Comparison of ENCODE assay signal across 8 cellular contexts in genomic region chr22:50200333-50201190, GRCh38. TPM values are rescaled to one million over a fixed set of nuclear protein-coding genes. Genes with fewer than 3 reads are reported as not detected.
A peak's percentile ranks its signal among the peaks of the same experiment; 100 is the strongest.
DNase-seq lines count a peak whose midpoint lies in the region; ATAC-seq and TF ChIP-seq lines count a peak whose summit lies in the region.

A gene with protein sequence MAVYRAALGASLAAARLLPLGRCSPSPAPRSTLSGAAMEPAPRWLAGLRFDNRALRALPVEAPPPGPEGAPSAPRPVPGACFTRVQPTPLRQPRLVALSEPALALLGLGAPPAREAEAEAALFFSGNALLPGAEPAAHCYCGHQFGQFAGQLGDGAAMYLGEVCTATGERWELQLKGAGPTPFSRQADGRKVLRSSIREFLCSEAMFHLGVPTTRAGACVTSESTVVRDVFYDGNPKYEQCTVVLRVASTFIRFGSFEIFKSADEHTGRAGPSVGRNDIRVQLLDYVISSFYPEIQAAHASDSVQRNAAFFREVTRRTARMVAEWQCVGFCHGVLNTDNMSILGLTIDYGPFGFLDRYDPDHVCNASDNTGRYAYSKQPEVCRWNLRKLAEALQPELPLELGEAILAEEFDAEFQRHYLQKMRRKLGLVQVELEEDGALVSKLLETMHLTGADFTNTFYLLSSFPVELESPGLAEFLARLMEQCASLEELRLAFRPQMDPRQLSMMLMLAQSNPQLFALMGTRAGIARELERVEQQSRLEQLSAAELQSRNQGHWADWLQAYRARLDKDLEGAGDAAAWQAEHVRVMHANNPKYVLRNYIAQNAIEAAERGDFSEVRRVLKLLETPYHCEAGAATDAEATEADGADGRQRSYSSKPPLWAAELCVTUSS (plus strand): TSS chr22:50201011. CDS start chr22:50201037, 26 bp downstream.

- peaks cover 21% of the 10 kb centered on the region for H3K4me1 Mint-ChIP-seq in activated naive CD8-positive, alpha-beta T cell treated with anti-CD3 and anti-CD28 coated beads, Interleukin-2, amount 50 U/mL, for 24 hours

- H4K20me1 ChIP-seq in HCT116 (ENCODE audit: insufficient read depth): no peaks in the 10 kb centered on the region

- no peaks in the 10 kb centered on the region for H3K9me3 Mint-ChIP-seq in activated naive CD8-positive, alpha-beta T cell treated with anti-CD3 and anti-CD28 coated beads, Interleukin-2, amount 50 U/mL, for 24 hours

- peaks cover 0 to 12% of the 10 kb centered on the region in 2 experiments; a peak in 2 of 4 replicates for H3K36me3 ChIP-seq in HCT116 (ENCODE audit: control insufficient read depth in 1 of 2, insufficient read depth in 2 of 2, low read length in 2 of 2)
- peaks cover 17% of the 10 kb centered on the region for H3K36me3 ChIP-seq in cardiac muscle cell
- peaks cover 0 to 48% (median 0%) of the 10 kb centered on the region in 3 donors for H3K36me3 ChIP-seq in tibial nerve

- H3K4me1 ChIP-seq in HCT116 (ENCODE audit: control insufficient read depth in 1 of 2, insufficient read depth in 2 of 2, low read length in 2 of 2): peaks cover 9 to 19% of the 10 kb centered on the region in 2 experiments; a peak in 3 of 4 replicates
- H3K4me1 ChIP-seq in cardiac muscle cell (ENCODE audit: low read depth): peaks cover 10% of the 10 kb centered on the region
- H3K4me1 ChIP-seq in tibial nerve: peaks cover 0 to 40% (median 19%) of the 10 kb centered on the region in 4 donors

- peaks cover 10% of the 10 kb centered on the region for H3K79me2 ChIP-seq in HCT116 (ENCODE audit: insufficient read depth, low read length)

- H3K27ac ChIP-seq in HCT116 (ENCODE audit: low read depth, low read length) (peak within 1 kb of the TSS; percentile 93), cardiac muscle cell (peak within 1 kb of the TSS; percentile 66), tibial nerve (peak within 1 kb of the TSS; percentile 69 to 92 (median 84))

- RAD21 ChIA-PET in HCT116 (lab: Charles Lee; ENCODE audit: low non-redundant PET in 1 of 2, low total read pairs in 2 of 2, uncharacterized antibody in 2 of 2, unreplicated experiment in 2 of 2): no interaction called here

- H3K4me3 ChIP-seq in HCT116 (replicated peaks in 1 of 2; ENCODE audit: low read depth in 1 of 2, low read length in 2 of 2) (peak within 1 kb of the TSS; percentile 61 to 65), cardiac muscle cell (peak within 1 kb of the TSS; percentile 61), tibial nerve (peak within 1 kb of the TSS; percentile 62 to 80 (median 70))

- H3K36me3 Mint-ChIP-seq in activated naive CD8-positive, alpha-beta T cell treated with anti-CD3 and anti-CD28 coated beads, Interleukin-2, amount 50 U/mL, for 24 hours (ENCODE audit: low read depth): peaks cover 7% of the 10 kb centered on the region

- H3K27ac Mint-ChIP-seq in activated naive CD8-positive, alpha-beta T cell treated with anti-CD3 and anti-CD28 coated beads, Interleukin-2, amount 50 U/mL, for 24 hours: peak within 1 kb of the TSS; percentile 22

- BruUV-seq in HCT116 (replicated peaks; lab: Mats Ljungman, UMichigan): no TSS peak

- H3K9ac ChIP-seq in HCT116 (ENCODE audit: low read length): peak within 1 kb of the TSS; percentile 67

- no peak within 1 kb of the TSS for H2AFZ ChIP-seq in HCT116 (ENCODE audit: low read depth, low read length, poor library complexity, severe bottlenecking)

- peak within 1 kb of the TSS; percentile 80 for H3K4me3 Mint-ChIP-seq in activated naive CD8-positive, alpha-beta T cell treated with anti-CD3 and anti-CD28 coated beads, Interleukin-2, amount 50 U/mL, for 24 hours

- peak; percentile 84 for DNase-seq in GDM1 (lab: John Stamatoyannopoulos, UW)
- DNase-seq in HCT116 (ENCODE audit: low read depth, low spot score): peak; percentile 72
- peak; percentile 57 for DNase-seq in NCI-H1092 (lab: John Stamatoyannopoulos, UW)
- peak; percentile 76 for DNase-seq in T follicular helper cell (ENCODE audit: low read depth)
- peak; percentile 96 for DNase-seq in activated naive CD8-positive, alpha-beta T cell treated with anti-CD3 and anti-CD28 coated beads, Interleukin-2, amount 50 U/mL, for 24 hours
- peak; percentile 92 for DNase-seq in cardiac muscle cell (ENCODE audit: low read depth in 1 of 2, low spot score in 1 of 2)
- DNase-seq in pons (ENCODE audit: low spot score): peak; percentile 79
- peak; percentile 82 to 83 for DNase-seq in tibial nerve (ENCODE audit: low spot score in 2 of 2)

- H3K9me2 ChIP-seq in HCT116 (ENCODE audit: insufficient read depth): no peaks in the 10 kb centered on the region

- TF ChIP-seq EP300 in tibial nerve (IDR thresholded peaks at IDR 0.05): peak; percentile 49 to 85

- no peak for TF ChIP-seq CTCF in HCT116 (IDR thresholded peaks at IDR 0.05 in 2 of 3, conservative IDR thresholded peaks at IDR 0.05 in 1 of 3; ENCODE audit: borderline replicate concordance in 1 of 3, insufficient read depth in 1 of 3, low read depth in 2 of 3, low read length in 2 of 3)
- no peak for TF ChIP-seq CTCF in cardiac muscle cell (IDR thresholded peaks at IDR 0.05; ENCODE audit: low read depth, low read length)
- no peak for TF ChIP-seq CTCF in tibial nerve (IDR thresholded peaks at IDR 0.05)

- 0 to 1% methylated on average over 23 to 63 of the region's 114 CpGs for WGBS in tibial nerve, 2 donors

- peak within 1 kb of the TSS; percentile 95 for H3K4me2 ChIP-seq in HCT116 (ENCODE audit: low read length)

- POLR2A ChIA-PET in HCT116 (lab: Charles Lee): no interaction called here

- TF ChIP-seq POLR2A in HCT116 (IDR thresholded peaks at IDR 0.05; ENCODE audit: borderline replicate concordance, extremely low read depth, insufficient read depth, insufficient read length) (peak; percentile 51), tibial nerve (IDR thresholded peaks at IDR 0.05) (peak; percentile 56 to 90)

- TF ChIP-seq RAD21 in HCT116 (IDR thresholded peaks at IDR 0.05; ENCODE audit: low read depth): no peak

- H3K27me3 ChIP-seq in HCT116 (ENCODE audit: insufficient read depth, low read length) (no peaks in the 10 kb centered on the region), cardiac muscle cell (no peaks in the 10 kb centered on the region), tibial nerve (no peaks in the 10 kb centered on the region)

- peaks cover 0 to 8% of the 10 kb centered on the region in 2 experiments; a peak in 1 of 4 replicates for H3K9me3 ChIP-seq in HCT116 (ENCODE audit: control insufficient read depth in 1 of 2, insufficient read depth in 1 of 2, low read depth in 1 of 2, low read length in 2 of 2)
- no peaks in the 10 kb centered on the region for H3K9me3 ChIP-seq in cardiac muscle cell (ENCODE audit: low read depth)
- no peaks in the 10 kb centered on the region for H3K9me3 ChIP-seq in tibial nerve

- no peaks in the 10 kb centered on the region for H3K27me3 Mint-ChIP-seq in activated naive CD8-positive, alpha-beta T cell treated with anti-CD3 and anti-CD28 coated beads, Interleukin-2, amount 50 U/mL, for 24 hours

- peak; percentile 89 for ATAC-seq in HCT116
- ATAC-seq in activated naive CD8-positive, alpha-beta T cell treated with anti-CD3 and anti-CD28 coated beads, Interleukin-2, amount 50 U/mL, for 24 hours: peak; percentile 85

- intact Hi-C loops in HCT116 (cut with micrococcal nuclease): loop anchor here (10.0 kb wide), 1 partner anchor 266 kb away; no protein-coding TSS in a partner anchor

- CTCF ChIA-PET in HCT116 (lab: Charles Lee): no interaction called here

TF ChIP-seq in HCT116, 20 proteins besides CTCF, POLR2A, EP300 and RAD21 (continues in another document):
- TF ChIP-seq SRF (IDR thresholded peaks at IDR 0.05; ENCODE audit: low read depth): no peak
- peak; percentile 84 for TF ChIP-seq SP1 (IDR thresholded peaks at IDR 0.05; ENCODE audit: low read depth)
- TF ChIP-seq, protein P1, sequence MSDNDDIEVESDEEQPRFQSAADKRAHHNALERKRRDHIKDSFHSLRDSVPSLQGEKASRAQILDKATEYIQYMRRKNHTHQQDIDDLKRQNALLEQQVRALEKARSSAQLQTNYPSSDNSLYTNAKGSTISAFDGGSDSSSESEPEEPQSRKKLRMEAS (IDR thresholded peaks at IDR 0.05): no peak
- no peak for TF ChIP-seq EZH2phosphoT487 (IDR thresholded peaks at IDR 0.05; ENCODE audit: borderline replicate concordance)
- no peak for TF ChIP-seq SIN3A (IDR thresholded peaks at IDR 0.05; ENCODE audit: low read depth)
- no peak for TF ChIP-seq EZH2 (IDR thresholded peaks at IDR 0.05)
- no peak for TF ChIP-seq REST (IDR thresholded peaks at IDR 0.05; ENCODE audit: low read depth)
- TF ChIP-seq ZFX (IDR thresholded peaks at IDR 0.05): no peak
- no peak for TF ChIP-seq CEBPB (IDR thresholded peaks at IDR 0.05; ENCODE audit: low read depth)
- TF ChIP-seq POLR2AphosphoS5 (IDR thresholded peaks at IDR 0.05; ENCODE audit: low read depth, low read length): peak; percentile 79
- TF ChIP-seq JUND (IDR thresholded peaks at IDR 0.05): no peak
- peak; percentile 10; the same call in 1 of the 2 replicates for TF ChIP-seq EGR1 (IDR thresholded peaks at IDR 0.05; ENCODE audit: low read depth)
- no peak for TF ChIP-seq TCF7L2 (IDR thresholded peaks at IDR 0.05; ENCODE audit: borderline replicate concordance, extremely low read depth, insufficient read depth, insufficient read length)

RNA-seq across cellular contexts. Expression of the gene that starts here (rescaled TPM):
- total RNA-seq in HCT116 (2021; ENCODE audit: unreplicated experiment) (29.6 TPM), cardiac muscle cell (39.4 and 54.5 TPM in 2 replicates), tibial nerve (10 to 100 TPM; 36.1 to 66.6 (median 44.8) TPM)
- polyA plus RNA-seq in HCT116 (2012): 27.2 and 30.6 TPM in 2 replicates
- polyA plus RNA-seq in cardiac muscle cell: 29.8 and 30.2 TPM in 2 replicates

Comparison
In these comparisons a context has a peak if more than half of its experiments do, and no peak if none do; other contexts are left out.
1. Peak in every context shown above with its lines: DNase-seq, ATAC-seq, H3K4me3 ChIP-seq and H3K27ac ChIP-seq.